10 cellular contexts compared by ENCODE assay signal in genomic region chr14:47539065-47539464, GRCh38.
DNase-seq lines count a peak whose midpoint lies in the region; ATAC-seq and TF ChIP-seq lines count a peak whose summit lies in the region.
"Had no signal": no experiment of that assay in that cellular context is flagged by ENCODE, and none has a peak within 500 bp of the region (broad histone marks: within the 10 kb centered on the region; RNA-seq: fewer than 3 reads in every experiment).

No MANE protein-coding gene starts in this region.

- H3K4me3 ChIP-seq in H7 (ENCODE audit: insufficient read depth, low read depth, low read length) (no peak overlapping the region), Panc1 (ENCODE audit: low read depth in 2 of 2, low read length in 2 of 2) (no peak overlapping the region), prostate gland (no peak overlapping the region)
- H3K4me3 ChIP-seq: mucosa of descending colon had no signal

- no TSS peak for BruUV-seq in Panc1 (replicated peaks; lab: Mats Ljungman, UMichigan)

- DNase-seq in ACHN (peak; percentile 68), H7 (peak; percentile 40), Panc1 (ENCODE audit: low read depth, low spot score) (no peak), iPS-NIHi11 (ENCODE audit: low spot score) (peak; percentile 18), prostate gland (ENCODE audit: low spot score) (no peak)
- DNase-seq: GDM1, mucosa of descending colon had no signal

- no peaks in the 10 kb centered on the region for H3K36me3 ChIP-seq in H7 (replicated peaks; ENCODE audit: control insufficient read depth, insufficient read depth, low read length)
- H3K36me3 ChIP-seq in Panc1 (ENCODE audit: control insufficient read depth, insufficient read depth, low read length): no peaks in the 10 kb centered on the region
- no peaks in the 10 kb centered on the region for H3K36me3 ChIP-seq in prostate gland

- no peaks in the 10 kb centered on the region for H3K27me3 ChIP-seq in H7 (ENCODE audit: control insufficient read depth, insufficient read depth, low read length)
- H3K27me3 ChIP-seq in Panc1 (ENCODE audit: control insufficient read depth, insufficient read depth, low read length): no peaks in the 10 kb centered on the region
- H3K27me3 ChIP-seq in prostate gland (replicated peaks; ENCODE audit: insufficient read depth): no peaks in the 10 kb centered on the region

- ATAC-seq in Panc1 (no peak), GM19035 (IDR thresholded peaks at IDR 0.05; ENCODE audit: unreplicated experiment) (no peak), HG03135 (IDR thresholded peaks at IDR 0.05; ENCODE audit: unreplicated experiment) (no peak), HG03460 (IDR thresholded peaks at IDR 0.05; ENCODE audit: unreplicated experiment) (no peak)
- ATAC-seq: mucosa of descending colon had no signal

- intact Hi-C loops in Panc1 (cut with micrococcal nuclease; ENCODE audit: unreplicated experiment): no loop called here
- intact Hi-C loops in prostate gland (cut with DNase I): no loop called here

- H3K27ac ChIP-seq in Panc1 (ENCODE audit: low read length) (no peak overlapping the region), prostate gland (no peak overlapping the region)

- TF ChIP-seq CTCF in Panc1 (IDR thresholded peaks at IDR 0.05) (peak; percentile 37), prostate gland (IDR thresholded peaks at IDR 0.05) (peak in 1 of 4 experiments; percentile 12)

- no peaks in the 10 kb centered on the region for H3K4me1 ChIP-seq in Panc1 (ENCODE audit: control insufficient read depth, insufficient read depth, low read length)
- no peaks in the 10 kb centered on the region for H3K4me1 ChIP-seq in prostate gland (replicated peaks)

- POLR2A ChIA-PET in Panc1 (lab: Charles Lee): no interaction called here

- TF ChIP-seq POLR2A in prostate gland (IDR thresholded peaks at IDR 0.05): no peak

- CTCF ChIA-PET in Panc1 (lab: Charles Lee): no interaction called here

- in situ Hi-C loops in ACHN (cut with HindIII; ENCODE audit: low pct_ligation_motif_present, low pct_unique_long_range_greater_than_20kb, low sequenced_read_pairs) (no loop called here), Panc1 (cut with HindIII; ENCODE audit: low pct_unique_long_range_greater_than_20kb, low sequenced_read_pairs) (no loop called here)

- no peaks in the 10 kb centered on the region for H3K9me3 ChIP-seq in Panc1 (ENCODE audit: control insufficient read depth, insufficient read depth, low read depth, low read length)
- H3K9me3 ChIP-seq in prostate gland: no peaks in the 10 kb centered on the region
- H3K9me3 ChIP-seq: mucosa of descending colon had no signal

- 83% methylated on average over 3 of the region's 3 CpGs for WGBS in prostate gland

Comparison
In these comparisons a context has a peak if more than half of its experiments do, and no peak if none do; other contexts are left out.
1. DNase-seq: peak in ACHN (single experiment), H7 (single experiment) and iPS-NIHi11 (single experiment); none in Panc1 (single experiment) and prostate gland (single experiment).